12 cellular contexts compared by ENCODE assay signal in the genomic region with DNA sequence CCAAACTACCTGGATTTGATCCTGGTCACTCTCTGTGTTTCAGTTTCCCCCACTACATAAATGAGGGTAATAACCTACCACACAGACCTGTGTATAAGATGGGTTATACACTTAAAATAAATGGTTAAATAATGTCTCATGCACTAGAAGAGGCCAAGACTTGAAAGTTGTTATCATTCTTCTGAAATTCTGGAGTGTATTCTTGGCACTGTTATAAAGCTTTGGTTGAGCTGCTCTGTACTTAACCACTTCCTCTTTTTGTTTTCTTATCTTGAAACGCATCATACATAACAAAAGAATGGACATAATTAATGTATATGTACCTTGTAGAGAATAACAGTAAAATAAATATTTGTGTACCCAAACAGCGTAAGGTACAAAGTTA.
DNase-seq lines count a peak whose midpoint lies in the region; ATAC-seq and TF ChIP-seq lines count a peak whose summit lies in the region.
"Had no signal": no experiment of that assay in that cellular context is flagged by ENCODE, and none has a peak within 500 bp of the region (broad histone marks: within the 10 kb centered on the region; RNA-seq: fewer than 3 reads in every experiment).

No MANE protein-coding gene starts in this region.

- H3K36me3 ChIP-seq in naive thymus-derived CD4-positive, alpha-beta T cell (ENCODE audit: control insufficient read depth in 2 of 3, insufficient read depth in 3 of 3, low read length in 3 of 3): no peaks in the 10 kb centered on the region
- H3K36me3 ChIP-seq: stomach had no signal

- CTCF ChIA-PET in naive thymus-derived CD4-positive, alpha-beta T cell (lab: Charles Lee): no interaction called here
- CTCF ChIA-PET in Calu3 (lab: Charles Lee): no interaction called here

- intact Hi-C loops in naive thymus-derived CD4-positive, alpha-beta T cell (cut with micrococcal nuclease): no loop called here
- intact Hi-C loops in Calu3 (cut with micrococcal nuclease; ENCODE audit: unreplicated experiment): no loop called here

- TF ChIP-seq CTCF in GM10266 (IDR thresholded peaks at IDR 0.05; ENCODE audit: control insufficient read depth, insufficient read depth, low read depth, missing control alignments) (no peak), Calu3 (IDR thresholded peaks at IDR 0.05; ENCODE audit: unreplicated experiment) (no peak)

- peaks cover 0 to under 1% (median 0%) of the 10 kb centered on the region in 5 donors for H3K27me3 Mint-ChIP-seq in naive thymus-derived CD4-positive, alpha-beta T cell
- H3K27me3 Mint-ChIP-seq in Calu3 (ENCODE audit: unreplicated experiment): peaks cover 20% of the 10 kb centered on the region

- no peak overlapping the region for H3K4me3 ChIP-seq in naive thymus-derived CD4-positive, alpha-beta T cell (ENCODE audit: low read length)
- H3K4me3 ChIP-seq: stomach had no signal

- peak; percentile 36 for ATAC-seq in naive thymus-derived CD4-positive, alpha-beta T cell
- ATAC-seq: activated naive CD4-positive, alpha-beta T cell treated with anti-CD3 and anti-CD28 coated beads, Interleukin-2, amount 50 U/mL, for 72 hours had no signal

- H3K27me3 ChIP-seq in naive thymus-derived CD4-positive, alpha-beta T cell (ENCODE audit: control insufficient read depth in 2 of 2, insufficient read depth in 2 of 2, low read length in 2 of 2): no peaks in the 10 kb centered on the region
- H3K27me3 ChIP-seq: stomach had no signal

- no peaks in the 10 kb centered on the region for H3K9me3 ChIP-seq in naive thymus-derived CD4-positive, alpha-beta T cell (ENCODE audit: control insufficient read depth in 2 of 3, low read length in 3 of 3)
- H3K9me3 ChIP-seq: stomach had no signal

- in situ Hi-C loops in KBM-7 (cut with MboI; ENCODE audit: low pct_unique_long_range_greater_than_20kb, low sequenced_read_pairs): no loop called here

- H3K4me3 Mint-ChIP-seq in naive thymus-derived CD4-positive, alpha-beta T cell: peak overlapping the region in 4 of 10 donors; percentile 11 to 40 (median 24)
- no peak overlapping the region for H3K4me3 Mint-ChIP-seq in Calu3 (ENCODE audit: low read depth, unreplicated experiment)
- H3K4me3 Mint-ChIP-seq: H9 had no signal

- DNase-seq in GM10266 (ENCODE audit: extremely low spot score) (peak; percentile 27), KBM-7 (peak; percentile 73), SKM-1 treated with dmso at 0.1 percent for 144 hours (lab: John Stamatoyannopoulos, UW; ENCODE audit: unreplicated experiment) (peak; percentile 52), Calu3 (no peak), NCI-H1105 treated with DMSO at 0.1 percent for 48 hours (lab: John Stamatoyannopoulos, UW) (no peak), NCI-H146 (lab: John Stamatoyannopoulos, UW) (no peak)
- peak in 3 of 9 donors; percentile 8 to 11 (median 9) for DNase-seq in naive thymus-derived CD4-positive, alpha-beta T cell
- DNase-seq in activated CD4-positive, alpha-beta T cell treated with anti-CD3 and anti-CD28 coated beads for 1 hour: no peak
- DNase-seq: H9, NCI-H526 treated with DMSO at 0.1 percent for 48 hours, stomach had no signal

- peaks cover 0 to 16% of the 10 kb centered on the region in 2 donors for H3K4me1 ChIP-seq in naive thymus-derived CD4-positive, alpha-beta T cell (ENCODE audit: control insufficient read depth in 2 of 2, insufficient read depth in 2 of 2, low read length in 2 of 2)

- no TSS peak for BruUV-seq in Calu3 (replicated peaks; lab: Mats Ljungman, UMichigan)

- peaks cover 0 to 11% (median 4%) of the 10 kb centered on the region in 5 donors for H3K36me3 Mint-ChIP-seq in naive thymus-derived CD4-positive, alpha-beta T cell
- H3K36me3 Mint-ChIP-seq in Calu3 (ENCODE audit: insufficient read depth, unreplicated experiment): no peaks in the 10 kb centered on the region
- H3K36me3 Mint-ChIP-seq: activated naive CD4-positive, alpha-beta T cell treated with anti-CD3 and anti-CD28 coated beads, Interleukin-2, amount 50 U/mL, for 72 hours had no signal

- H3K4me1 Mint-ChIP-seq in naive thymus-derived CD4-positive, alpha-beta T cell: peaks cover 14 to 36% (median 27%) of the 10 kb centered on the region in 7 donors
- no peaks in the 10 kb centered on the region for H3K4me1 Mint-ChIP-seq in Calu3 (ENCODE audit: low read depth, unreplicated experiment)

- no peak overlapping the region for H3K27ac ChIP-seq in naive thymus-derived CD4-positive, alpha-beta T cell (ENCODE audit: low read depth, low read length)
- H3K27ac ChIP-seq: stomach had no signal

- POLR2A ChIA-PET in naive thymus-derived CD4-positive, alpha-beta T cell (lab: Charles Lee): interaction anchor here (0.6 kb wide), 1 partner anchor 22 kb away, joined by 4 read pairs; no protein-coding TSS in a partner anchor

- H3K9me3 Mint-ChIP-seq in naive thymus-derived CD4-positive, alpha-beta T cell: peaks cover 0 to 10% (median 0%) of the 10 kb centered on the region in 11 donors
- no peaks in the 10 kb centered on the region for H3K9me3 Mint-ChIP-seq in Calu3 (ENCODE audit: low read depth, unreplicated experiment)
- H3K9me3 Mint-ChIP-seq: H9 had no signal

- peak overlapping the region in 1 of 9 donors; percentile 32 for H3K27ac Mint-ChIP-seq in naive thymus-derived CD4-positive, alpha-beta T cell
- H3K27ac Mint-ChIP-seq in Calu3 (ENCODE audit: unreplicated experiment): no peak overlapping the region
- H3K27ac Mint-ChIP-seq: H9 had no signal

Comparison
In these comparisons a context has a peak if more than half of its experiments do, and no peak if none do; other contexts are left out.
1. DNase-seq: peak in GM10266 (single experiment), KBM-7 (single experiment) and SKM-1 treated with dmso at 0.1 percent for 144 hours (single experiment); none in Calu3 (single experiment), NCI-H1105 treated with DMSO at 0.1 percent for 48 hours (single experiment), NCI-H146 (single experiment) and activated CD4-positive, alpha-beta T cell treated with anti-CD3 and anti-CD28 coated beads for 1 hour (single experiment).